ENCODE assay signal across 18 cellular contexts in the genomic region with DNA sequence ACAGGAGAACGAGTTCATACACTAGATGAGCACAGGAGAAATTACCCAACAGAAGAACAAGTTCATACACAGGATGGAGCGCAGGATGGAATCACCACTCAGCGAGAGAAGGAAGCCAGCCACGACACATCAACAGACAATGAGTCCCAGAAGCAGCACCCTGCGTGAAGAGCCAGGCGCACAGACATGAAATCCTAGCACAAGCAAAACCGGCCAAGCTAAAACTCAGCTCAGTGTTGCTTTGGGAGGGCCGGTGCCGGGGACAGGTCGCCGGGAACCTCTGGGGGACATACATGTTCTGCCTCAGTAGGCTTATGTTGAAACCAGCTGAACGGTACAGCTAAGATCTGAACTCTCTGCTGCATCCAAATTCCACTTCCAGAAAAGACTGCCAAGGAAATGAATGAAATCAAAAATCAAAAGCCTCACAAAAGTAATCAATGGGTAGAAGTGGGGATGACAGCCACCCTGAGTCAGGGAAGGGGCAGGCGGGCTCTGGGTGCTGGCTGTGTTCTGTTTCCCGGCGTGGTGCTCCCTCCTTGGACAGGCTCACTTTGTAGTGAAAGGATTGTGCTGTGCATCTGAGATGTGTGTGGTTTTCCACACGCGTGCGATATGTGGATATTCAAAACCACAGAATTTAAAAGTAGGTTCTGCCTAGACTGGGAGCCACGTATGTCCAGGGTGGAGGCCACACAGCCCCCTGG.
"Had no signal": no experiment of that assay in that cellular context is flagged by ENCODE, and none has a peak within 500 bp of the region (broad histone marks: within the 10 kb centered on the region; RNA-seq: fewer than 3 reads in every experiment).

No MANE protein-coding gene starts in this region.

- H3K36me3 ChIP-seq: thoracic aorta, upper lobe of right lung had no signal

- ATAC-seq: activated CD4-positive, CD25-positive, alpha-beta regulatory T cell treated with anti-CD3 and anti-CD28 coated beads, Interleukin-2, amount 50 U/mL, for 24 hours; activated CD8-positive, alpha-beta T cell treated with anti-CD3 and anti-CD28 coated beads, Interleukin-2, amount 10 ng/mL, durations not matched to agents 7 days and 5 days; activated T-helper 17 cell treated with anti-CD3 and anti-CD28 coated beads, Interleukin-2, amount 50 U/mL, for 72 hours; foreskin keratinocyte; stimulated activated naive B cell treated with anti-CD40 and anti-IgM and Interleukin-4, amounts not matched to agents 10 μg/mL and 1 μg/mL and 100 μg/mL, for 72 hours; T-cell; upper lobe of right lung had no signal

- H3K9me3 ChIP-seq: thoracic aorta, upper lobe of right lung had no signal

- H3K4me3 ChIP-seq: thoracic aorta, upper lobe of right lung had no signal

- H3K4me1 ChIP-seq: foreskin keratinocyte, upper lobe of right lung had no signal

- DNase-seq: activated CD4-positive, alpha-beta T cell treated with anti-CD3 and anti-CD28 coated beads, Interleukin-2, amount 10 ng/mL, durations not matched to agents 24 days and 14 days; activated CD8-positive, alpha-beta T cell treated with anti-CD3 and anti-CD28 coated beads, Interleukin-2, amount 10 ng/mL, durations not matched to agents 7 days and 5 days; activated naive CD4-positive, alpha-beta T cell treated with anti-CD3 and anti-CD28 coated beads for 36 hours; activated naive CD8-positive, alpha-beta T cell treated with anti-CD3 and anti-CD28 coated beads, Interleukin-2, amount 10 ng/mL, durations not matched to agents 7 days and 5 days; activated T-cell treated with anti-CD3 and anti-CD28 coated beads, Interleukin-2, amount 50 U/mL, for 24 hours; amniotic stem cell; effector CD4-positive, alpha-beta T cell; foreskin keratinocyte; nucleus accumbens; stimulated activated CD4-positive, alpha-beta T cell treated with anti-CD3 and anti-CD28 coated beads, Interleukin-2, amount 100 ng/mL, for 48 hours; stimulated activated CD8-positive, alpha-beta memory T cell treated with anti-CD3 and anti-CD28 coated beads, Interleukin-4, amount 100 ng/mL, for 48 hours; stimulated activated naive B cell treated with anti-CD40 and anti-IgM and Interleukin-4, amounts not matched to agents 10 μg/mL and 1 μg/mL and 100 μg/mL, for 72 hours; T-cell had no signal

- H3K27ac ChIP-seq: foreskin keratinocyte, thoracic aorta, upper lobe of right lung, VCaP had no signal
